In the genomic region with DNA sequence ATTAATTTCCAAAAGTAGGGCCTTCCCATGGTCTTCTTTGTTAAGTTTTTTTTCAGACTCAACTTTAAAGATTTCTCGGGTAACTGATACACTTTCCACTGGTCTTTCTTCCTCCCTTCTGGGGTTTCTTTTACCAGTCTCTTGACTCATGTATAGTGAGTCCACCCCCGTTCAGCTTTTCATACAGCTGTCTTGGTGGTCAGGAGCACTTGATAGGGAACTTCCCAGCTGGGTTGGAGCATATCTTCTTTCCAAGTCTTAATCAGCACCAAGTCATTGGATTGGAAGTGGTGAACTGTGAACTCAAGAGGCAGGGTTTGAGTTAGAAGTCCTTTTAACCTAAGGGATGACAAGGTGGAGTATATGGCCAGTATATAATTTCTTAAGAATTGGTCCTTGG, we compare ENCODE assay signal across 1 cellular context.
TF ChIP-seq lines count a peak whose summit lies in the region.

No MANE protein-coding gene starts in this region.

TF ChIP-seq in IMR-90, 13 proteins besides CTCF, POLR2A, EP300 and RAD21:
- TF ChIP-seq MXI1 (IDR thresholded peaks at IDR 0.05; ENCODE audit: borderline replicate concordance, low read depth, low read length) = no peak
- TF ChIP-seq, protein P1, sequence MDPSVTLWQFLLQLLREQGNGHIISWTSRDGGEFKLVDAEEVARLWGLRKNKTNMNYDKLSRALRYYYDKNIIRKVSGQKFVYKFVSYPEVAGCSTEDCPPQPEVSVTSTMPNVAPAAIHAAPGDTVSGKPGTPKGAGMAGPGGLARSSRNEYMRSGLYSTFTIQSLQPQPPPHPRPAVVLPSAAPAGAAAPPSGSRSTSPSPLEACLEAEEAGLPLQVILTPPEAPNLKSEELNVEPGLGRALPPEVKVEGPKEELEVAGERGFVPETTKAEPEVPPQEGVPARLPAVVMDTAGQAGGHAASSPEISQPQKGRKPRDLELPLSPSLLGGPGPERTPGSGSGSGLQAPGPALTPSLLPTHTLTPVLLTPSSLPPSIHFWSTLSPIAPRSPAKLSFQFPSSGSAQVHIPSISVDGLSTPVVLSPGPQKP (IDR thresholded peaks at IDR 0.05; ENCODE audit: borderline replicate concordance, low read depth, low read length) = no peak
- TF ChIP-seq RFX5 (IDR thresholded peaks at IDR 0.05; ENCODE audit: low read depth, low read length) = no peak
- no peak for TF ChIP-seq MAFK (IDR thresholded peaks at IDR 0.05; ENCODE audit: low read depth, low read length)
- no peak for TF ChIP-seq CHD1 (IDR thresholded peaks at IDR 0.05; ENCODE audit: low read depth, low read length)
- TF ChIP-seq USF2 (IDR thresholded peaks at IDR 0.05; ENCODE audit: low read depth, low read length) = no peak
- TF ChIP-seq RCOR1 (IDR thresholded peaks at IDR 0.05; ENCODE audit: insufficient replicate concordance, low read length) = no peak
- no peak for TF ChIP-seq SMC3 (IDR thresholded peaks at IDR 0.05; ENCODE audit: low read depth, low read length)
- no peak for TF ChIP-seq CEBPB (IDR thresholded peaks at IDR 0.05; ENCODE audit: low read depth, low read length)
- TF ChIP-seq BHLHE40 (IDR thresholded peaks at IDR 0.05; ENCODE audit: low read depth, low read length) = no peak
- no peak for TF ChIP-seq FOS (IDR thresholded peaks at IDR 0.05; ENCODE audit: low read depth, low read length)
- no peak for TF ChIP-seq NFE2L2 (IDR thresholded peaks at IDR 0.05; ENCODE audit: low read depth, low read length)
- TF ChIP-seq MAZ (IDR thresholded peaks at IDR 0.05; ENCODE audit: borderline replicate concordance, low read depth, low read length) = no peak
TF ChIP-seq in IMR-90: peak in this region for 0.
